ENCODE assay signal across 26 cellular contexts in genomic region chr11:42296910-42297309, GRCh38.
"Had no signal": no experiment of that assay in that cellular context is flagged by ENCODE, and none has a peak within 500 bp of the region (broad histone marks: within the 10 kb centered on the region; RNA-seq: fewer than 3 reads in every experiment).

No MANE protein-coding gene starts in this region.

- H3K36me3 ChIP-seq: colonic mucosa, esophagus muscularis mucosa, esophagus squamous epithelium, gastrocnemius medialis, gastroesophageal sphincter, heart left ventricle, heart right ventricle had no signal

- H3K9me3 Mint-ChIP-seq: dendritic cell treated with granulocyte-macrophage colony-stimulating factor and Interleukin-4, amounts not matched to agents 40 ng/mL and 50 ng/mL, for 4 days had no signal

- H3K4me1 Mint-ChIP-seq: endodermal cell had no signal

- DNase-seq: colonic mucosa; cortex of kidney; dermis blood vessel endothelial cell; dorsolateral prefrontal cortex; effector CD4-positive, alpha-beta T cell; effector CD8-positive, alpha-beta T cell; effector memory CD4-positive, alpha-beta T cell; effector memory CD8-positive, alpha-beta T cell; endodermal cell; erythroblast; esophagus squamous epithelium; foreskin fibroblast; foreskin keratinocyte; foreskin melanocyte; gastrocnemius medialis; glutamatergic neuron; head of caudate nucleus; heart left ventricle; heart right ventricle had no signal

- H3K27me3 ChIP-seq: colonic mucosa, dorsolateral prefrontal cortex, esophagus muscularis mucosa, esophagus squamous epithelium, foreskin keratinocyte, gastrocnemius medialis, gastroesophageal sphincter, heart left ventricle, heart right ventricle had no signal

- H3K4me3 ChIP-seq: colonic mucosa, coronary artery, dorsolateral prefrontal cortex, esophagus muscularis mucosa, esophagus squamous epithelium, gastrocnemius medialis, gastroesophageal sphincter, heart left ventricle, heart right ventricle had no signal

- H3K27ac Mint-ChIP-seq: dendritic cell treated with granulocyte-macrophage colony-stimulating factor and Interleukin-4, amounts not matched to agents 40 ng/mL and 50 ng/mL, for 4 days; effector memory CD8-positive, alpha-beta T cell; endodermal cell had no signal

- ATAC-seq: effector memory CD8-positive, alpha-beta T cell; esophagus mucosa; foreskin keratinocyte; gastrocnemius medialis; gastroesophageal sphincter; heart left ventricle; heart right ventricle had no signal

- H3K9me3 ChIP-seq: colonic mucosa, esophagus squamous epithelium, gastrocnemius medialis had no signal

- FAIRE-seq: endothelial cell of umbilical vein had no signal

- H3K4me3 Mint-ChIP-seq: dendritic cell treated with granulocyte-macrophage colony-stimulating factor and Interleukin-4, amounts not matched to agents 40 ng/mL and 50 ng/mL, for 4 days; effector memory CD8-positive, alpha-beta T cell; endodermal cell had no signal

- H3K4me1 ChIP-seq: colonic mucosa, esophagus muscularis mucosa, esophagus squamous epithelium, foreskin keratinocyte, gastrocnemius medialis, gastroesophageal sphincter, heart left ventricle, heart right ventricle had no signal

- H3K27me3 Mint-ChIP-seq: dendritic cell treated with granulocyte-macrophage colony-stimulating factor and Interleukin-4, amounts not matched to agents 40 ng/mL and 50 ng/mL, for 4 days; effector memory CD8-positive, alpha-beta T cell had no signal

- H3K27ac ChIP-seq: colonic mucosa, coronary artery, dorsolateral prefrontal cortex, epithelial cell of prostate, esophagus muscularis mucosa, esophagus squamous epithelium, foreskin keratinocyte, gastrocnemius medialis, gastroesophageal sphincter, heart left ventricle, heart right ventricle had no signal
